Comparison of ENCODE assay signal across 10 cellular contexts in the genomic region with DNA sequence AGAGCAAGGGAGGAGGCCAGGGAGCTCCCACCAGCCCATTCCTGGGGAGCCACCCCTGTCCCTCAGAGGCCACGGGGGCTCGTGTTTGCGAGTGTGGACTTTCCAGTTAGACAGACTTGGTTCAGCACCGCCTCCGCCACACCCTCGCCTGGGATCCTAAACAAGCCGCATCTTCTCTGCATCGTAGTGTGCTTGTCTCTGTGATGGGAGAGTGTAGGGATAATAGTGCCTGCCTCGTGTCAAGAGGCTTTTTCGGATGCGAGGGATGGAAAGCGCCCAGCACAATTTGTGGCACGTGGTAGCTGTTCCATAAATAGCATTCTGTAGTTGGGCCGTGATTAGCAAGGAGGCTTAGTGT. TPM values are rescaled to one million over a fixed set of nuclear protein-coding genes. Genes with fewer than 3 reads are reported as not detected.
DNase-seq lines count a peak whose midpoint lies in the region; ATAC-seq and TF ChIP-seq lines count a peak whose summit lies in the region.
"Had no signal": no experiment of that assay in that cellular context is flagged by ENCODE, and none has a peak within 500 bp of the region (broad histone marks: within the 10 kb centered on the region; RNA-seq: fewer than 3 reads in every experiment).

No MANE protein-coding gene starts in this region.

- peaks cover 2 to 3% of the 10 kb centered on the region in 2 donors for H3K4me1 ChIP-seq in aorta (ENCODE audit: control insufficient read depth in 1 of 2, insufficient read depth in 2 of 2, low read length in 2 of 2)

- DNase-seq in Right ventricle myocardium inferior (ENCODE audit: missing footprints), result no peak
- no peak for DNase-seq in cardiac septum (ENCODE audit: low spot score)
- no peak for DNase-seq in aorta
- no peak for DNase-seq in HuH-7 (ENCODE audit: low spot score)
- DNase-seq in DMS79 treated with DMSO at 0.1 percent for 48 hours (lab: John Stamatoyannopoulos, UW), result no peak
- DNase-seq in amniotic stem cell (lab: John Stamatoyannopoulos, UW), result no peak
- DNase-seq: COR-L47 had no signal

- H3K9me3 Mint-ChIP-seq in nephron, result no peaks in the 10 kb centered on the region
- H3K9me3 Mint-ChIP-seq: dendritic cell treated with granulocyte-macrophage colony-stimulating factor and Interleukin-4, amounts not matched to agents 40 ng/mL and 50 ng/mL, for 4 days had no signal

- peaks cover 16% of the 10 kb centered on the region for H3K4me1 Mint-ChIP-seq in nephron

- intact Hi-C loops in Right ventricle myocardium inferior (cut with DNase I) (no loop called here), cardiac septum (cut with DNase I) (loop anchor here (2.0 to 5.0 kb wide), 2 partner anchors 32 to 41 kb away; no protein-coding TSS in a partner anchor), aorta (cut with DNase I) (no loop called here)

- 31 to 40% methylated on average over 14 of the region's 14 CpGs for WGBS in aorta, 2 donors

- H3K36me3 Mint-ChIP-seq in nephron (ENCODE audit: low read depth), result no peaks in the 10 kb centered on the region

- H3K4me3 ChIP-seq in aorta (ENCODE audit: low read length in 2 of 2), result no peak overlapping the region

- H3K27ac Mint-ChIP-seq in nephron, result peak overlapping the region; percentile 53 to 89 (median 77)
- H3K27ac Mint-ChIP-seq: dendritic cell treated with granulocyte-macrophage colony-stimulating factor and Interleukin-4, amounts not matched to agents 40 ng/mL and 50 ng/mL, for 4 days had no signal

- H3K27ac ChIP-seq in aorta (ENCODE audit: low read depth in 1 of 2, low read length in 2 of 2), result peak overlapping the region in 1 of 2 donors; percentile 39

- no peaks in the 10 kb centered on the region for H3K27me3 ChIP-seq in aorta (ENCODE audit: control insufficient read depth in 1 of 2, insufficient read depth in 2 of 2, low read length in 1 of 2)

- H3K9me3 ChIP-seq in aorta (ENCODE audit: control insufficient read depth, low read length), result no peaks in the 10 kb centered on the region

- no peaks in the 10 kb centered on the region for H3K36me3 ChIP-seq in aorta (ENCODE audit: control insufficient read depth in 1 of 2, insufficient read depth in 2 of 2, low read length in 1 of 2)

- ATAC-seq in Right ventricle myocardium inferior, result peak; percentile 33
- ATAC-seq in esophagus mucosa, result peak; percentile 46
- peak; percentile 3 for ATAC-seq in aorta (ENCODE audit: low FRiP score)

- peaks cover 36% of the 10 kb centered on the region for H3K27me3 Mint-ChIP-seq in nephron (ENCODE audit: low read depth)

- TF ChIP-seq CTCF in nephron (IDR thresholded peaks at IDR 0.05; ENCODE audit: unreplicated experiment in 3 of 3), result no peak

- peak overlapping the region; percentile 79 to 88 (median 87) for H3K4me3 Mint-ChIP-seq in nephron

RNA-seq across cellular contexts. Expression of a gene that starts 1.3 kb away (rescaled TPM):
- total RNA-seq in Right ventricle myocardium inferior, result 101 TPM
- total RNA-seq in cardiac septum, result 67.8 TPM
- total RNA-seq in esophagus mucosa, result 35.9 TPM
- 10 to 100 TPM; 24.8 to 44.0 TPM for total RNA-seq in aorta
- 1 to 10 TPM; 2.3 to 6.9 TPM for polyA plus RNA-seq in aorta
